Comparison of ENCODE assay signal across 20 cellular contexts in the genomic region with DNA sequence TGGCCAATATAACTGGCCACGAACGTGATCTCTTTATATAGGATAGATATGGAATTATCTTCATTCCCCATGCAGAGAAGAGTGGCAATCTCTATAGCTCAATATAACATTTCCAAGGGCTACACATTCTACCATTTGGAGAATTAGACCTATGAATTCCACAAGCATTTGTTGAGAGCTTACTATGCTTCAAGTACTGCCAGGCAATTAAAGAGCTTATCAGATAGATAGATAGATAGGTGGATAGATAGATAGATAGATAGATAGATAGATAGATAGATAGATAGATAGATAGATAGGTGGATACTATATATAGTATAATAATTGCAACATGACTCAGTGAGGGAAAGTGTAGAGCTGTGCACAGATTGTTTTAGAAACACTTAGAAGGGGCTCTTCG. TPM values are rescaled to one million over a fixed set of nuclear protein-coding genes. Genes with fewer than 3 reads are reported as not detected.
DNase-seq lines count a peak whose midpoint lies in the region; ATAC-seq lines count a peak whose summit lies in the region.
"Had no signal": no experiment of that assay in that cellular context is flagged by ENCODE, and none has a peak within 500 bp of the region (broad histone marks: within the 10 kb centered on the region; RNA-seq: fewer than 3 reads in every experiment).

No MANE protein-coding gene starts in this region.

- intact Hi-C loops in activated CD4-positive, alpha-beta T cell treated with anti-CD3 and anti-CD28 coated beads, Interleukin-2, amount 10 ng/mL, durations not matched to agents 24 days and 14 days (cut with micrococcal nuclease), result loop anchor here (10.0 kb wide), 1 partner anchor 309 kb away; no protein-coding TSS in a partner anchor
- intact Hi-C loops in activated T-helper 2 cell treated with anti-CD3 and anti-CD28 coated beads, Interferon-gamma antibody, Interleukin-2, Interleukin-4, amounts not matched to agents 10 μg/mL and 5 μg/mL and 100 μg/mL, durations not matched to agents 14 hours and 24 hours and 36 hours (cut with micrococcal nuclease), result loop anchor here (1.0 to 10.0 kb wide), 3 partner anchors 15 to 301 kb away; a partner anchor contains a TSS

- peak overlapping the region; percentile 45 for H3K4me3 Mint-ChIP-seq in activated CD4-positive, alpha-beta T cell treated with anti-CD3 and anti-CD28 coated beads, Interleukin-2, amount 10 ng/mL, durations not matched to agents 24 days and 14 days
- H3K4me3 Mint-ChIP-seq in activated T-helper 2 cell treated with anti-CD3 and anti-CD28 coated beads, Interferon-gamma antibody, Interleukin-2, Interleukin-4, amounts not matched to agents 10 μg/mL and 5 μg/mL and 100 μg/mL, durations not matched to agents 14 hours and 24 hours and 36 hours (ENCODE audit: low read depth), result no peak overlapping the region
- H3K4me3 Mint-ChIP-seq in central memory CD8-positive, alpha-beta T cell, result no peak overlapping the region
- H3K4me3 Mint-ChIP-seq: CD4-positive, alpha-beta memory T cell; GM23338; HFFc6 had no signal

- DNase-seq in activated CD4-positive, alpha-beta T cell treated with anti-CD3 and anti-CD28 coated beads, Interleukin-2, amount 10 ng/mL, durations not matched to agents 24 days and 14 days, result no peak
- no peak for DNase-seq in activated CD4-positive, alpha-beta T cell treated with anti-CD3 and anti-CD28 coated beads for 48 hours
- DNase-seq in activated T-helper 2 cell treated with anti-CD3 and anti-CD28 coated beads, Interferon-gamma antibody, Interleukin-2, Interleukin-4, amounts not matched to agents 10 μg/mL and 5 μg/mL and 100 μg/mL, durations not matched to agents 14 hours and 24 hours and 36 hours (ENCODE audit: low spot score), result no peak
- DNase-seq in central memory CD8-positive, alpha-beta T cell (ENCODE audit: low spot score in 2 of 2), result no peak
- DNase-seq in NOMO-1 treated with DMSO at 0.1 percent for 48 hours (lab: John Stamatoyannopoulos, UW; ENCODE audit: unreplicated experiment) (no peak), NCI-H1092 (lab: John Stamatoyannopoulos, UW) (no peak)
- DNase-seq: C1 segment of cervical spinal cord; Calu3; CD4-positive, alpha-beta memory T cell; COR-L47; DMS53; DMS79 treated with DMSO at 0.1 percent for 48 hours; GF-D8; HFFc6 had no signal

- H3K36me3 Mint-ChIP-seq in activated CD4-positive, alpha-beta T cell treated with anti-CD3 and anti-CD28 coated beads, Interleukin-2, amount 10 ng/mL, durations not matched to agents 24 days and 14 days (ENCODE audit: low read depth), result peaks cover 8% of the 10 kb centered on the region
- H3K36me3 Mint-ChIP-seq in activated T-helper 2 cell treated with anti-CD3 and anti-CD28 coated beads, Interferon-gamma antibody, Interleukin-2, Interleukin-4, amounts not matched to agents 10 μg/mL and 5 μg/mL and 100 μg/mL, durations not matched to agents 14 hours and 24 hours and 36 hours (ENCODE audit: low read depth), result peaks cover 14% of the 10 kb centered on the region
- H3K36me3 Mint-ChIP-seq in central memory CD8-positive, alpha-beta T cell (ENCODE audit: insufficient read depth), result no peaks in the 10 kb centered on the region
- H3K36me3 Mint-ChIP-seq: CD4-positive, alpha-beta memory T cell had no signal

- peak overlapping the region; percentile 67 for H3K27ac Mint-ChIP-seq in activated CD4-positive, alpha-beta T cell treated with anti-CD3 and anti-CD28 coated beads, Interleukin-2, amount 10 ng/mL, durations not matched to agents 24 days and 14 days
- H3K27ac Mint-ChIP-seq in activated T-helper 2 cell treated with anti-CD3 and anti-CD28 coated beads, Interferon-gamma antibody, Interleukin-2, Interleukin-4, amounts not matched to agents 10 μg/mL and 5 μg/mL and 100 μg/mL, durations not matched to agents 14 hours and 24 hours and 36 hours, result peak overlapping the region; percentile 90
- peak overlapping the region; percentile 2 for H3K27ac Mint-ChIP-seq in central memory CD8-positive, alpha-beta T cell (ENCODE audit: low read depth)
- H3K27ac Mint-ChIP-seq: GM23338, HFFc6 had no signal

- H3K9me3 Mint-ChIP-seq in activated CD4-positive, alpha-beta T cell treated with anti-CD3 and anti-CD28 coated beads, Interleukin-2, amount 10 ng/mL, durations not matched to agents 24 days and 14 days, result peaks cover 29% of the 10 kb centered on the region
- H3K9me3 Mint-ChIP-seq in activated T-helper 2 cell treated with anti-CD3 and anti-CD28 coated beads, Interferon-gamma antibody, Interleukin-2, Interleukin-4, amounts not matched to agents 10 μg/mL and 5 μg/mL and 100 μg/mL, durations not matched to agents 14 hours and 24 hours and 36 hours, result peaks cover 13% of the 10 kb centered on the region
- H3K9me3 Mint-ChIP-seq in central memory CD8-positive, alpha-beta T cell, result no peaks in the 10 kb centered on the region
- H3K9me3 Mint-ChIP-seq: HFFc6 had no signal

- H3K27me3 Mint-ChIP-seq in activated CD4-positive, alpha-beta T cell treated with anti-CD3 and anti-CD28 coated beads, Interleukin-2, amount 10 ng/mL, durations not matched to agents 24 days and 14 days, result peaks cover 10% of the 10 kb centered on the region
- H3K27me3 Mint-ChIP-seq in activated T-helper 2 cell treated with anti-CD3 and anti-CD28 coated beads, Interferon-gamma antibody, Interleukin-2, Interleukin-4, amounts not matched to agents 10 μg/mL and 5 μg/mL and 100 μg/mL, durations not matched to agents 14 hours and 24 hours and 36 hours (ENCODE audit: low read depth), result no peaks in the 10 kb centered on the region
- peaks cover 62% of the 10 kb centered on the region for H3K27me3 Mint-ChIP-seq in central memory CD8-positive, alpha-beta T cell

- no peak for ATAC-seq in central memory CD8-positive, alpha-beta T cell (replicated peaks; ENCODE audit: extremely low read depth, poor library complexity, severe bottlenecking)
- ATAC-seq: GM23338 had no signal

- H3K4me1 Mint-ChIP-seq in activated CD4-positive, alpha-beta T cell treated with anti-CD3 and anti-CD28 coated beads, Interleukin-2, amount 10 ng/mL, durations not matched to agents 24 days and 14 days, result peaks cover 50% of the 10 kb centered on the region
- H3K4me1 Mint-ChIP-seq in activated T-helper 2 cell treated with anti-CD3 and anti-CD28 coated beads, Interferon-gamma antibody, Interleukin-2, Interleukin-4, amounts not matched to agents 10 μg/mL and 5 μg/mL and 100 μg/mL, durations not matched to agents 14 hours and 24 hours and 36 hours (ENCODE audit: low read depth), result peaks cover 71% of the 10 kb centered on the region
- H3K4me1 Mint-ChIP-seq in central memory CD8-positive, alpha-beta T cell, result no peaks in the 10 kb centered on the region
- H3K4me1 Mint-ChIP-seq: CD4-positive, alpha-beta memory T cell had no signal

RNA-seq across cellular contexts. Expression of a gene that starts 1.5 kb away (rescaled TPM):
- total RNA-seq in activated CD4-positive, alpha-beta T cell treated with anti-CD3 and anti-CD28 coated beads, Interleukin-2, amount 10 ng/mL, durations not matched to agents 24 days and 14 days, result not detected in 2 replicates
- total RNA-seq in activated T-helper 2 cell treated with anti-CD3 and anti-CD28 coated beads, Interferon-gamma antibody, Interleukin-2, Interleukin-4, amounts not matched to agents 10 μg/mL and 5 μg/mL and 100 μg/mL, durations not matched to agents 14 hours and 24 hours and 36 hours, result not detected in 2 replicates
- total RNA-seq: A172; A673; Calu3; CD4-positive, alpha-beta memory T cell; Daoy; G401; GM23338; H4; HFFc6 had no signal

RNA-seq across cellular contexts. Expression of a gene that starts 14.4 kb away (rescaled TPM):
- total RNA-seq in activated CD4-positive, alpha-beta T cell treated with anti-CD3 and anti-CD28 coated beads, Interleukin-2, amount 10 ng/mL, durations not matched to agents 24 days and 14 days, result 22.6 and 22.9 TPM in 2 replicates
- total RNA-seq in activated T-helper 2 cell treated with anti-CD3 and anti-CD28 coated beads, Interferon-gamma antibody, Interleukin-2, Interleukin-4, amounts not matched to agents 10 μg/mL and 5 μg/mL and 100 μg/mL, durations not matched to agents 14 hours and 24 hours and 36 hours, result 19.2 and 22.3 TPM in 2 replicates

RNA-seq across cellular contexts. Expression of a gene that starts 50.3 kb away (rescaled TPM):
- total RNA-seq in activated CD4-positive, alpha-beta T cell treated with anti-CD3 and anti-CD28 coated beads, Interleukin-2, amount 10 ng/mL, durations not matched to agents 24 days and 14 days, result not detected in 2 replicates
- total RNA-seq in activated T-helper 2 cell treated with anti-CD3 and anti-CD28 coated beads, Interferon-gamma antibody, Interleukin-2, Interleukin-4, amounts not matched to agents 10 μg/mL and 5 μg/mL and 100 μg/mL, durations not matched to agents 14 hours and 24 hours and 36 hours, result not detected in 2 replicates
- total RNA-seq: A172; A673; Calu3; CD4-positive, alpha-beta memory T cell; Daoy; G401; GM23338; H4; HFFc6 had no signal

Comparison
In these comparisons a context has a peak if more than half of its experiments do, and no peak if none do; other contexts are left out.
1. H3K27ac Mint-ChIP-seq: peak in every context shown above with its lines; median percentile 90 in activated T-helper 2 cell treated with anti-CD3 and anti-CD28 coated beads, Interferon-gamma antibody, Interleukin-2, Interleukin-4, amounts not matched to agents 10 μg/mL and 5 μg/mL and 100 μg/mL, durations not matched to agents 14 hours and 24 hours and 36 hours; 67 in activated CD4-positive, alpha-beta T cell treated with anti-CD3 and anti-CD28 coated beads, Interleukin-2, amount 10 ng/mL, durations not matched to agents 24 days and 14 days; 2 in central memory CD8-positive, alpha-beta T cell.